ENCODE assay signal across 2 cellular contexts in genomic region chr7:44075296-44076075, GRCh38.
TF ChIP-seq lines count a peak whose summit lies in the region.

No MANE protein-coding gene starts in this region.

TF ChIP-seq in liver, 16 proteins besides CTCF, POLR2A, EP300 and RAD21:
- TF ChIP-seq FOXA2 (IDR thresholded peaks at IDR 0.05) (no peak), HNF4G (IDR thresholded peaks at IDR 0.05) (no peak), MAX (IDR thresholded peaks at IDR 0.05) (no peak), HNF4A (conservative IDR thresholded peaks at IDR 0.05) (no peak), FOXA1 (IDR thresholded peaks at IDR 0.05) (no peak), ZBTB33 (IDR thresholded peaks at IDR 0.05) (no peak), TAF1 (conservative IDR thresholded peaks at IDR 0.05) (no peak), NR2F2 (IDR thresholded peaks at IDR 0.05) (no peak), EGR1 (IDR thresholded peaks at IDR 0.05; ENCODE audit: low read depth in 2 of 2) (no peak), SP1 (IDR thresholded peaks at IDR 0.05) (no peak), GABPA (IDR thresholded peaks at IDR 0.05 in 1 of 2, conservative IDR thresholded peaks at IDR 0.05 in 1 of 2) (no peak), RXRA (IDR thresholded peaks at IDR 0.05) (no peak), ATF3 (IDR thresholded peaks at IDR 0.05) (no peak), YY1 (IDR thresholded peaks at IDR 0.05) (no peak), JUND (IDR thresholded peaks at IDR 0.05) (no peak), REST (IDR thresholded peaks at IDR 0.05) (no peak)

TF ChIP-seq in HepG2, 621 proteins besides CTCF, POLR2A, EP300 and RAD21:
- no peak for TF ChIP-seq MAFG (CRISPR knock-in tag; IDR thresholded peaks at IDR 0.05)
- TF ChIP-seq ZFP36L2 (CRISPR knock-in tag; IDR thresholded peaks at IDR 0.05) = no peak
- no peak for TF ChIP-seq RFX5 (IDR thresholded peaks at IDR 0.05; ENCODE audit: low read depth, low read length)
- TF ChIP-seq ZNF10 (CRISPR knock-in tag; IDR thresholded peaks at IDR 0.05; ENCODE audit: borderline replicate concordance, low read depth) = no peak
- TF ChIP-seq NBN (conservative IDR thresholded peaks at IDR 0.05) = no peak
- TF ChIP-seq ZNF580 (CRISPR knock-in tag; IDR thresholded peaks at IDR 0.05; ENCODE audit: borderline replicate concordance, low read depth) = no peak
- TF ChIP-seq HNRNPL (IDR thresholded peaks at IDR 0.05; ENCODE audit: low read depth, low read length) = no peak
- no peak for TF ChIP-seq TFE3 (CRISPR knock-in tag; IDR thresholded peaks at IDR 0.05)
- no peak for TF ChIP-seq TRIM24 (CRISPR knock-in tag; IDR thresholded peaks at IDR 0.05)
- no peak for TF ChIP-seq ZNF224 (CRISPR knock-in tag; IDR thresholded peaks at IDR 0.05)
- no peak for TF ChIP-seq BCLAF1 (IDR thresholded peaks at IDR 0.05)
- no peak for TF ChIP-seq DMTF1 (CRISPR knock-in tag; IDR thresholded peaks at IDR 0.05)
- no peak for TF ChIP-seq ATF3 (CRISPR knock-in tag; IDR thresholded peaks at IDR 0.05)
- no peak for TF ChIP-seq TEF (CRISPR knock-in tag; IDR thresholded peaks at IDR 0.05)
- TF ChIP-seq TEAD2 (CRISPR knock-in tag; IDR thresholded peaks at IDR 0.05) = no peak
- TF ChIP-seq ZBTB44 (CRISPR knock-in tag; IDR thresholded peaks at IDR 0.05) = no peak
- TF ChIP-seq THAP7 (CRISPR knock-in tag; IDR thresholded peaks at IDR 0.05) = no peak
